Comparison of ENCODE assay signal across 8 cellular contexts in genomic region chr15:90903733-90904536, GRCh38. TPM values are rescaled to one million over a fixed set of nuclear protein-coding genes. Genes with fewer than 3 reads are reported as not detected.
A peak's percentile ranks its signal among the peaks of the same experiment; 100 is the strongest.
DNase-seq lines count a peak whose midpoint lies in the region; ATAC-seq and TF ChIP-seq lines count a peak whose summit lies in the region.

No MANE protein-coding gene starts in this region.

- H3K4me3 ChIP-seq in psoas muscle, result peak overlapping the region; percentile 69

- intact Hi-C loops in Right ventricle myocardium inferior (cut with DNase I), result loop anchor here (1.0 kb wide), 1 partner anchor 27 kb away; no protein-coding TSS in a partner anchor
- intact Hi-C loops in cardiac septum (cut with DNase I), result no loop called here
- intact Hi-C loops in psoas muscle (cut with DNase I), result loop anchor here in 1 of 2 donors (2.0 kb wide), 1 partner anchor 29 kb away; the partner anchor contains the start of gene HDDC3

- peaks cover 0 to 51% of the 10 kb centered on the region in 2 donors for H3K36me3 ChIP-seq in psoas muscle (ENCODE audit: insufficient read depth in 1 of 2, low read depth in 1 of 2)

- H3K4me1 ChIP-seq in psoas muscle, result peaks cover 20% of the 10 kb centered on the region

- TF ChIP-seq CTCF in VCaP (conservative IDR thresholded peaks at IDR 0.05), result peak; percentile 61
- TF ChIP-seq CTCF in psoas muscle (IDR thresholded peaks at IDR 0.05), result no peak

- H3K9me3 ChIP-seq in psoas muscle, result no peaks in the 10 kb centered on the region

- DNase-seq in Right ventricle myocardium inferior (ENCODE audit: missing footprints), result peak; percentile 49
- no peak for DNase-seq in cardiac septum (ENCODE audit: low spot score)
- DNase-seq in glomerular visceral epithelial cell (ENCODE audit: extremely low spot score), result peak; percentile 17
- peak in 1 of 2 donors; percentile 45 for DNase-seq in psoas muscle
- DNase-seq in GDM1 (lab: John Stamatoyannopoulos, UW), result no peak
- no peak for DNase-seq in stimulated activated CD4-positive, alpha-beta T cell treated with anti-CD3 and anti-CD28 coated beads, Interleukin-4, amount 100 ng/mL, for 1 hour

- 60 to 78% (median 62%) methylated on average over 18 of the region's 18 CpGs for WGBS in psoas muscle, 3 donors

- no peaks in the 10 kb centered on the region for H3K27me3 ChIP-seq in psoas muscle (ENCODE audit: insufficient read depth in 3 of 3, low read length in 2 of 3)

- H3K27ac ChIP-seq in VCaP (peak overlapping the region; percentile 99), psoas muscle (peak overlapping the region; percentile 95)

- ATAC-seq in Right ventricle myocardium inferior (no peak), psoas muscle (peak in 2 of 4 donors; percentile 17 to 27), HG03025 (IDR thresholded peaks at IDR 0.05; ENCODE audit: low FRiP score, unreplicated experiment) (no peak)

RNA-seq across cellular contexts. Expression of gene MAN2A2, which starts 0.8 kb away (rescaled TPM):
- total RNA-seq in Right ventricle myocardium inferior, result 133 TPM
- total RNA-seq in cardiac septum, result 73.3 TPM
- 100 to 1,000 TPM in 3 of 4 donors, 10 to 100 TPM in 1; 73.0 to 127 (median 121) TPM for total RNA-seq in psoas muscle
- polyA plus RNA-seq in psoas muscle, result 100 to 1,000 TPM in 1 of 3 donors, 10 to 100 TPM in 2; 22.9 to 111 (median 41.5) TPM

RNA-seq across cellular contexts. Expression of gene FES, which starts 19.6 kb away (rescaled TPM):
- total RNA-seq in Right ventricle myocardium inferior, result 19.3 TPM
- 16.2 TPM for total RNA-seq in cardiac septum
- 1 to 10 TPM; 6.7 to 7.7 (median 7.2) TPM for total RNA-seq in psoas muscle
- 1 to 10 TPM; 4.2 to 8.1 (median 5.5) TPM for polyA plus RNA-seq in psoas muscle

RNA-seq across cellular contexts. Expression of gene HDDC3, which starts 28.4 kb away (rescaled TPM):
- total RNA-seq in Right ventricle myocardium inferior (18.9 TPM), cardiac septum (11.8 TPM), psoas muscle (10 to 100 TPM in 3 of 4 donors, 1 to 10 TPM in 1; 9.9 to 25.5 (median 12.9) TPM)
- 10 to 100 TPM in 2 of 3 donors, 1 to 10 TPM in 1; 7.2 to 23.9 (median 14.0) TPM for polyA plus RNA-seq in psoas muscle

RNA-seq across cellular contexts. Expression of gene UNC45A, which starts 31.1 kb away (rescaled TPM):
- total RNA-seq in Right ventricle myocardium inferior (25.8 TPM), cardiac septum (27.2 TPM), psoas muscle (10 to 100 TPM; 11.0 to 17.5 (median 12.1) TPM)
- 10 to 100 TPM in 2 of 3 donors, 1 to 10 TPM in 1; 9.2 to 15.3 (median 11.2) TPM for polyA plus RNA-seq in psoas muscle

RNA-seq across cellular contexts. Expression of gene FURIN, which starts 35.5 kb away (rescaled TPM):
- total RNA-seq in Right ventricle myocardium inferior (51.2 TPM), cardiac septum (43.9 TPM), psoas muscle (10 to 100 TPM; 27.2 to 67.8 (median 55.7) TPM)
- 10 to 100 TPM; 37.6 to 99.3 (median 40.8) TPM for polyA plus RNA-seq in psoas muscle

Comparison
In these comparisons a context has a peak if more than half of its experiments do, and no peak if none do; other contexts are left out.
1. DNase-seq: peak in Right ventricle myocardium inferior (single experiment) and glomerular visceral epithelial cell (single experiment); none in cardiac septum (single experiment), GDM1 (single experiment) and stimulated activated CD4-positive, alpha-beta T cell treated with anti-CD3 and anti-CD28 coated beads, Interleukin-4, amount 100 ng/mL, for 1 hour (single experiment).